2 cellular contexts compared by ENCODE assay signal in genomic region chr15:57387644-57388076, GRCh38.
TF ChIP-seq lines count a peak whose summit lies in the region.

No MANE protein-coding gene starts in this region.

TF ChIP-seq in liver, 16 proteins besides CTCF, POLR2A, EP300 and RAD21:
- peak in 1 of 2 donors; percentile 10 for TF ChIP-seq RXRA (IDR thresholded peaks at IDR 0.05)
- no peak for TF ChIP-seq SP1 (IDR thresholded peaks at IDR 0.05)
TF ChIP-seq in liver: peak in this region for 1.

TF ChIP-seq in HepG2, 621 proteins besides CTCF, POLR2A, EP300 and RAD21:
- TF ChIP-seq, protein P1, sequence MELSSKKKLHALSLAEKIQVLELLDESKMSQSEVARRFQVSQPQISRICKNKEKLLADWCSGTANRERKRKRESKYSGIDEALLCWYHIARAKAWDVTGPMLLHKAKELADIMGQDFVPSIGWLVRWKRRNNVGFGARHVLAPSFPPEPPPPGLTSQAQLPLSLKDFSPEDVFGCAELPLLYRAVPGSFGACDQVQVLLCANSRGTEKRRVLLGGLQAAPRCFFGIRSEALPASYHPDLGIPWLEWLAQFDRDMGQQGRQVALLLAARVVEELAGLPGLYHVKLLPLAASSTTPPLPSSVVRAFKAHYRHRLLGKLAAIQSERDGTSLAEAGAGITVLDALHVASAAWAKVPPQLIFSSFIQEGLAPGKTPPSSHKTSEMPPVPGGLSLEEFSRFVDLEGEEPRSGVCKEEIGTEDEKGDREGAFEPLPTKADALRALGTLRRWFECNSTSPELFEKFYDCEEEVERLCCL (CRISPR knock-in tag; IDR thresholded peaks at IDR 0.05; ENCODE audit: borderline replicate concordance) = no peak
- TF ChIP-seq, protein P2, sequence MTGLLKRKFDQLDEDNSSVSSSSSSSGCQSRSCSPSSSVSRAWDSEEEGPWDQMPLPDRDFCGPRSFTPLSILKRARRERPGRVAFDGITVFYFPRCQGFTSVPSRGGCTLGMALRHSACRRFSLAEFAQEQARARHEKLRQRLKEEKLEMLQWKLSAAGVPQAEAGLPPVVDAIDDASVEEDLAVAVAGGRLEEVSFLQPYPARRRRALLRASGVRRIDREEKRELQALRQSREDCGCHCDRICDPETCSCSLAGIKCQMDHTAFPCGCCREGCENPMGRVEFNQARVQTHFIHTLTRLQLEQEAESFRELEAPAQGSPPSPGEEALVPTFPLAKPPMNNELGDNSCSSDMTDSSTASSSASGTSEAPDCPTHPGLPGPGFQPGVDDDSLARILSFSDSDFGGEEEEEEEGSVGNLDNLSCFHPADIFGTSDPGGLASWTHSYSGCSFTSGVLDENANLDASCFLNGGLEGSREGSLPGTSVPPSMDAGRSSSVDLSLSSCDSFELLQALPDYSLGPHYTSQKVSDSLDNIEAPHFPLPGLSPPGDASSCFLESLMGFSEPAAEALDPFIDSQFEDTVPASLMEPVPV (CRISPR knock-in tag; IDR thresholded peaks at IDR 0.05) = no peak
- TF ChIP-seq ZNF121 (CRISPR knock-in tag; IDR thresholded peaks at IDR 0.05) (no peak), MXI1 (IDR thresholded peaks at IDR 0.05; ENCODE audit: borderline replicate concordance, low read depth, low read length) (no peak), ZMAT3 (CRISPR knock-in tag; conservative IDR thresholded peaks at IDR 0.05) (no peak), GABPA (IDR thresholded peaks at IDR 0.05; ENCODE audit: low read depth, low read length) (no peak), GABPA (CRISPR knock-in tag; IDR thresholded peaks at IDR 0.05; ENCODE audit: low read depth) (no peak), ZSCAN22 (CRISPR knock-in tag; IDR thresholded peaks at IDR 0.05) (no peak)
